In genomic region chr1:171849245-171849898, GRCh38 we compare ENCODE assay signal across 11 cellular contexts.
"Had no signal": no experiment of that assay in that cellular context is flagged by ENCODE, and none has a peak within 500 bp of the region (broad histone marks: within the 10 kb centered on the region; RNA-seq: fewer than 3 reads in every experiment).

No MANE protein-coding gene starts in this region.

- H3K9ac ChIP-seq: GM23248 had no signal

- H3K9me3 ChIP-seq: HAP-1 had no signal

- DNase-seq: GM23248, GOT3, H7, H9, HCEC 1CT, HFFc6 had no signal

- H3K4me2 ChIP-seq: GM23338 had no signal

- FAIRE-seq: H1, H54 had no signal

- H3K4me3 Mint-ChIP-seq: GM23338, H9, HFFc6 had no signal

- H3K9me3 Mint-ChIP-seq: GM23338, H9, HFFc6 had no signal

- H3K36me3 ChIP-seq: HAP-1 had no signal

- H3K27ac ChIP-seq: GM23248 had no signal

- H2AFZ ChIP-seq: GM23248, GM23338 had no signal

- H3K4me1 ChIP-seq: HAP-1 had no signal

- H3K4me3 ChIP-seq: GM23248, GM23338, HAP-1 had no signal

- ATAC-seq: GM23338, HCT116 had no signal

- H3K27ac Mint-ChIP-seq: GM23338, H9, HFFc6 had no signal
